Comparison of ENCODE assay signal across 9 cellular contexts in genomic region chr7:138865843-138866242, GRCh38.
A peak's percentile ranks its signal among the peaks of the same experiment; 100 is the strongest.
DNase-seq lines count a peak whose midpoint lies in the region; ATAC-seq, FAIRE-seq and TF ChIP-seq lines count a peak whose summit lies in the region.
"Had no signal": no experiment of that assay in that cellular context is flagged by ENCODE, and none has a peak within 500 bp of the region (broad histone marks: within the 10 kb centered on the region; RNA-seq: fewer than 3 reads in every experiment).

No MANE protein-coding gene starts in this region.

- H3K9me2 ChIP-seq in OCI-LY7 (ENCODE audit: insufficient read depth, low read length) = no peaks in the 10 kb centered on the region

- ATAC-seq in K562 (peak; percentile 77), HG03045 (IDR thresholded peaks at IDR 0.05; ENCODE audit: unreplicated experiment) (no peak), HG02588 (IDR thresholded peaks at IDR 0.05; ENCODE audit: unreplicated experiment) (no peak)
- peak; percentile 52 to 55 for ATAC-seq in stimulated activated naive B cell treated with anti-CD40 and anti-IgM and Interleukin-4, amounts not matched to agents 10 μg/mL and 1 μg/mL and 100 μg/mL, for 72 hours (replicated peaks)

- no peaks in the 10 kb centered on the region for H3K4me1 ChIP-seq in OCI-LY7 (ENCODE audit: insufficient read depth, low read length, poor library complexity, severe bottlenecking)
- peaks cover 3 to 14% of the 10 kb centered on the region in 2 experiments; a peak in 4 of 5 replicates for H3K4me1 ChIP-seq in K562 (replicated peaks in 1 of 2; ENCODE audit: control insufficient read depth in 2 of 2, insufficient read depth in 2 of 2, low read length in 2 of 2)

- no peak for TF ChIP-seq POLR2A in K562 (conservative IDR thresholded peaks at IDR 0.05)

- H3K27me3 Mint-ChIP-seq in stimulated activated naive B cell treated with anti-CD40 and anti-IgM and Interleukin-4, amounts not matched to agents 10 μg/mL and 1 μg/mL and 100 μg/mL, for 72 hours = no peaks in the 10 kb centered on the region

- intact Hi-C loops in OCI-LY7 (cut with micrococcal nuclease; ENCODE audit: unreplicated experiment) = loop anchor here (5.0 kb wide), 1 partner anchor 129 kb away; no protein-coding TSS in a partner anchor
- intact Hi-C loops in K562 (cut with micrococcal nuclease) = loop anchor here (1.0 to 10.0 kb wide), 3 partner anchors 181 to 705 kb away; no protein-coding TSS in a partner anchor

- WGBS in K562 (ENCODE audit: insufficient coverage, low coverage, missing lambda C conversion rate) = 0% methylated on average over 4 of the region's 4 CpGs

- no peaks in the 10 kb centered on the region for H3K9me3 ChIP-seq in OCI-LY7 (ENCODE audit: low read length)
- no peaks in the 10 kb centered on the region for H3K9me3 ChIP-seq in K562 (replicated peaks; ENCODE audit: control insufficient read depth, insufficient read depth, low read depth, low read length)

- H3K27ac ChIP-seq in OCI-LY7 (ENCODE audit: low read depth, low read length, poor library complexity, severe bottlenecking) (no peak overlapping the region), K562 (ENCODE audit: extremely low read depth, low read depth, low read length) (no peak overlapping the region)

- TF ChIP-seq RAD21 in K562 (CRISPR knock-in tag; conservative IDR thresholded peaks at IDR 0.05 in 1 of 2, IDR thresholded peaks at IDR 0.05 in 1 of 2) = peak; percentile 71 to 82

- CTCF ChIA-PET in OCI-LY7 (lab: Charles Lee; ENCODE audit: unreplicated experiment) = no interaction called here
- CTCF ChIA-PET in K562 (lab: Yijun Ruan, JAX; ENCODE audit: low intra/inter-chr PET ratio) = interaction anchor here (1.1 kb wide), 2 partner anchors 1211 to 1239 kb away, joined by 3 read pairs; no protein-coding TSS in a partner anchor

- peaks cover 0 to 3% of the 10 kb centered on the region in 2 donors for H3K36me3 Mint-ChIP-seq in stimulated activated naive B cell treated with anti-CD40 and anti-IgM and Interleukin-4, amounts not matched to agents 10 μg/mL and 1 μg/mL and 100 μg/mL, for 72 hours

- H4K20me1 ChIP-seq in OCI-LY7 (ENCODE audit: insufficient read depth, low read length) (no peaks in the 10 kb centered on the region), K562 (replicated peaks; ENCODE audit: control insufficient read depth, insufficient read depth, low read length) (no peaks in the 10 kb centered on the region)

- H3K27ac Mint-ChIP-seq in stimulated activated naive B cell treated with anti-CD40 and anti-IgM and Interleukin-4, amounts not matched to agents 10 μg/mL and 1 μg/mL and 100 μg/mL, for 72 hours = no peak overlapping the region

- H3K9ac ChIP-seq in K562 (ENCODE audit: insufficient read depth in 1 of 2, low read depth in 2 of 2, low read length in 2 of 2) = no peak overlapping the region

- in situ Hi-C loops in K562 (cut with MboI) = no loop called here

- no peak overlapping the region for H3K4me3 ChIP-seq in OCI-LY7 (ENCODE audit: low read depth, low read length, poor library complexity, severe bottlenecking)
- H3K4me3 ChIP-seq in K562 = no peak overlapping the region

- peaks cover 2 to 8% of the 10 kb centered on the region in 2 donors for H3K4me1 Mint-ChIP-seq in stimulated activated naive B cell treated with anti-CD40 and anti-IgM and Interleukin-4, amounts not matched to agents 10 μg/mL and 1 μg/mL and 100 μg/mL, for 72 hours

- no peak overlapping the region for H3K4me2 ChIP-seq in OCI-LY7 (ENCODE audit: low read length)
- H3K4me2 ChIP-seq in K562 (ENCODE audit: insufficient read depth, low read length) = no peak overlapping the region; the same call in 1 of the 2 replicates

- no peak for TF ChIP-seq EP300 in K562 (IDR thresholded peaks at IDR 0.05; ENCODE audit: low read length)

- H3K4me3 Mint-ChIP-seq in stimulated activated naive B cell treated with anti-CD40 and anti-IgM and Interleukin-4, amounts not matched to agents 10 μg/mL and 1 μg/mL and 100 μg/mL, for 72 hours = no peak overlapping the region

- H3K36me3 ChIP-seq in OCI-LY7 (ENCODE audit: insufficient read depth, low read length) (no peaks in the 10 kb centered on the region), K562 (ENCODE audit: control insufficient read depth, insufficient read depth, low read length) (no peaks in the 10 kb centered on the region)

- H2AFZ ChIP-seq in OCI-LY7 (ENCODE audit: low read length) = no peak overlapping the region
- peak overlapping the region; percentile 30; the same call in 1 of the 2 replicates for H2AFZ ChIP-seq in K562 (ENCODE audit: low read depth, low read length)

- BruUV-seq in OCI-LY7 (replicated peaks; lab: Mats Ljungman, UMichigan) = no TSS peak
- BruUV-seq in K562 (replicated peaks; lab: Mats Ljungman, UMichigan) = no TSS peak

- no peaks in the 10 kb centered on the region for H3K9me3 Mint-ChIP-seq in stimulated activated naive B cell treated with anti-CD40 and anti-IgM and Interleukin-4, amounts not matched to agents 10 μg/mL and 1 μg/mL and 100 μg/mL, for 72 hours

- DNase-seq in activated naive CD4-positive, alpha-beta T cell treated with Interleukin-2 at 50 U/mL for 16 hours = peak; percentile 23
- DNase-seq in activated naive CD4-positive, alpha-beta T cell treated with anti-CD3 and anti-CD28 coated beads, Interleukin-2, amount 50 U/mL, for 16 hours = no peak
- peak; percentile 25 for DNase-seq in OCI-LY7 (ENCODE audit: low spot score)
- peak; percentile 40 to 59 (median 43) for DNase-seq in K562 (ENCODE audit: extremely low read depth in 1 of 4, low spot score in 3 of 4)
- DNase-seq in stimulated activated naive B cell treated with anti-CD40 and anti-IgM and Interleukin-4, amounts not matched to agents 10 μg/mL and 1 μg/mL and 100 μg/mL, for 72 hours = no peak
- DNase-seq in SHP77 treated with DMSO at 0.1 percent for 48 hours (lab: John Stamatoyannopoulos, UW) = no peak
- DNase-seq: SW 1271 had no signal

- no peaks in the 10 kb centered on the region for H3K9me1 ChIP-seq in K562 (ENCODE audit: control insufficient read depth, insufficient read depth, low read length)

- no peaks in the 10 kb centered on the region for H3K79me2 ChIP-seq in OCI-LY7 (ENCODE audit: insufficient read depth, low read depth, low read length)
- H3K79me2 ChIP-seq in K562 (ENCODE audit: control insufficient read depth, insufficient read depth, low read length) = no peaks in the 10 kb centered on the region

- peaks cover 42 to 70% of the 10 kb centered on the region in 2 experiments for H3K27me3 ChIP-seq in K562 (ENCODE audit: control insufficient read depth in 2 of 2, insufficient read depth in 2 of 2, low read length in 2 of 2)

- POLR2A ChIA-PET in OCI-LY7 (lab: Charles Lee) (no interaction called here), K562 (lab: Yijun Ruan, JAX) (no interaction called here)

- TF ChIP-seq CTCF in OCI-LY7 (conservative IDR thresholded peaks at IDR 0.05; ENCODE audit: low read length) (peak; percentile 73), K562 (IDR thresholded peaks at IDR 0.05 in 2 of 3, conservative IDR thresholded peaks at IDR 0.05 in 1 of 3; ENCODE audit: insufficient read depth in 2 of 3, low read depth in 1 of 3, low read length in 3 of 3) (peak; percentile 74 to 89 (median 75))

- FAIRE-seq in K562 (lab: Jason Lieb, UNC) = peak; percentile 71

TF ChIP-seq in K562, 482 proteins besides CTCF, POLR2A, EP300 and RAD21 (continues in another document):
- TF ChIP-seq IRF9 (tag; IDR thresholded peaks at IDR 0.05) = no peak
- no peak for TF ChIP-seq BCOR (IDR thresholded peaks at IDR 0.05)
- TF ChIP-seq TSHZ1 (CRISPR knock-in tag; IDR thresholded peaks at IDR 0.05) = no peak
- no peak for TF ChIP-seq ZNF644 (tag; IDR thresholded peaks at IDR 0.05; ENCODE audit: low read depth)
- no peak for TF ChIP-seq ZNF23 (CRISPR knock-in tag; IDR thresholded peaks at IDR 0.05)
- TF ChIP-seq LEF1 (IDR thresholded peaks at IDR 0.05) = no peak
- TF ChIP-seq RFX1 (IDR thresholded peaks at IDR 0.05) = no peak
- TF ChIP-seq CREB3 (tag; conservative IDR thresholded peaks at IDR 0.05; ENCODE audit: low read depth) = no peak
- TF ChIP-seq GABPB2 (CRISPR knock-in tag; conservative IDR thresholded peaks at IDR 0.05) = no peak

Comparison
In these comparisons a context has a peak if more than half of its experiments do, and no peak if none do; other contexts are left out.
1. DNase-seq: peak in activated naive CD4-positive, alpha-beta T cell treated with Interleukin-2 at 50 U/mL for 16 hours (single experiment), OCI-LY7 (single experiment) and K562 (4 of 4); none in activated naive CD4-positive, alpha-beta T cell treated with anti-CD3 and anti-CD28 coated beads, Interleukin-2, amount 50 U/mL, for 16 hours (single experiment), stimulated activated naive B cell treated with anti-CD40 and anti-IgM and Interleukin-4, amounts not matched to agents 10 μg/mL and 1 μg/mL and 100 μg/mL, for 72 hours (single experiment) and SHP77 treated with DMSO at 0.1 percent for 48 hours (single experiment).
2. ATAC-seq: peak in K562 (single experiment) and stimulated activated naive B cell treated with anti-CD40 and anti-IgM and Interleukin-4, amounts not matched to agents 10 μg/mL and 1 μg/mL and 100 μg/mL, for 72 hours (2 of 2); none in HG03045 (single experiment) and HG02588 (single experiment).